Comparison of ENCODE assay signal across 15 cellular contexts in the genomic region with DNA sequence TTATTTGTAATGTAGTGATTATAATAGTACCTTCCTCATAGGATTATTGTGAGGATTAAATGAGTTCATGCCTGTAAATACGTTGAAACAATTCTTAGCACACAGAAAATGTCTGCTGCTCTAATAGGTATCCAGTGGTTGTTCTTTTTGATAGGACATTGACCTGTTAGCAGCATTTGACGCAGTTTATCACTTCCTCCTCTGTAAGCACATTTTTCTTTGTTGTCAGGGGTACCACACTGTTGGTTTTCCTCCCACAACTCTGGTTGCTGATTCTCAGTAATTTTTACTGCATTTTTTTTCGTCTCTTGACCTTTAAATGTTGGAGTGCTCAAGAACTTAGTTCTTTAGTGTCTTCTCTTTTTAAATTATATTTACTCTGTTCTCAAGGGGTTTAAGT. TPM values are rescaled to one million over a fixed set of nuclear protein-coding genes. Genes with fewer than 3 reads are reported as not detected.
DNase-seq lines count a peak whose midpoint lies in the region; ATAC-seq and TF ChIP-seq lines count a peak whose summit lies in the region.
"Had no signal": no experiment of that assay in that cellular context is flagged by ENCODE, and none has a peak within 500 bp of the region (broad histone marks: within the 10 kb centered on the region; RNA-seq: fewer than 3 reads in every experiment).

No MANE protein-coding gene starts in this region.

- H3K9me3 ChIP-seq in mucosa of descending colon = no peaks in the 10 kb centered on the region

- no peaks in the 10 kb centered on the region for H3F3A ChIP-seq in GM23338 (replicated peaks; ENCODE audit: low read depth)

- intact Hi-C loops in activated B cell treated with CpG ODN at 0.5 μM for 24 hours (cut with micrococcal nuclease) (no loop called here), mucosa of descending colon (cut with DNase I, micrococcal nuclease) (no loop called here)

- H3K27ac Mint-ChIP-seq in GM23338 (peak overlapping the region; percentile 43), activated B cell treated with CpG ODN at 0.5 μM for 24 hours (peak overlapping the region; percentile 8)

- peak overlapping the region; percentile 35; the same call in 1 of the 2 replicates for H3K4me2 ChIP-seq in GM23338

- peaks cover 76% of the 10 kb centered on the region for H3K4me1 ChIP-seq in GM23338 (ENCODE audit: insufficient read depth)
- H3K4me1 ChIP-seq in mucosa of descending colon (ENCODE audit: low read depth) = peaks cover 4% of the 10 kb centered on the region

- H3K9me3 Mint-ChIP-seq in GM23338 (peaks cover 8% of the 10 kb centered on the region), activated B cell treated with CpG ODN at 0.5 μM for 24 hours (no peaks in the 10 kb centered on the region)

- H3K36me3 Mint-ChIP-seq in GM23338 (ENCODE audit: low read depth) (peaks cover 34% of the 10 kb centered on the region), activated B cell treated with CpG ODN at 0.5 μM for 24 hours (ENCODE audit: low read depth) (peaks cover 32% of the 10 kb centered on the region)

- H3K4me3 ChIP-seq in GM23338 (no peak overlapping the region), mucosa of descending colon (no peak overlapping the region)

- H3K9me2 ChIP-seq in GM23338 (ENCODE audit: insufficient read depth) = no peaks in the 10 kb centered on the region

- POLR2A ChIA-PET in activated B cell treated with CpG ODN at 0.5 μM for 24 hours (lab: Charles Lee) = no interaction called here

- H3K27me3 Mint-ChIP-seq in GM23338 (ENCODE audit: insufficient read depth, low read depth, poor library complexity) (peaks cover 4% of the 10 kb centered on the region), activated B cell treated with CpG ODN at 0.5 μM for 24 hours (no peaks in the 10 kb centered on the region)

- no peaks in the 10 kb centered on the region for H3K27me3 ChIP-seq in GM23338 (ENCODE audit: insufficient read depth)

- TF ChIP-seq CTCF in GM23338 (conservative IDR thresholded peaks at IDR 0.05; ENCODE audit: low read depth in 2 of 2) (no peak), activated B cell treated with CpG ODN at 0.5 μM for 24 hours (IDR thresholded peaks at IDR 0.05) (no peak), mucosa of descending colon (IDR thresholded peaks at IDR 0.05) (no peak), omental fat pad (IDR thresholded peaks at IDR 0.05) (no peak)

- CTCF ChIA-PET in activated B cell treated with CpG ODN at 0.5 μM for 24 hours (lab: Charles Lee) = no interaction called here

- peaks cover 47% of the 10 kb centered on the region for H4K20me1 ChIP-seq in GM23338 (replicated peaks; ENCODE audit: insufficient read depth)

- peak; percentile 67 for DNase-seq in CD1c-positive myeloid dendritic cell (ENCODE audit: extremely low spot score)
- no peak for DNase-seq in GM23338 (ENCODE audit: low spot score)
- DNase-seq in activated B cell treated with CpG ODN at 0.5 μM for 24 hours = no peak
- no peak for DNase-seq in mucosa of descending colon
- DNase-seq in DMS 273 (lab: John Stamatoyannopoulos, UW; ENCODE audit: unreplicated experiment) = no peak
- DNase-seq in omental fat pad (ENCODE audit: low spot score) = no peak
- DNase-seq in iPS-NIHi7 (ENCODE audit: extremely low spot score) = no peak
- DNase-seq in T1000 (lab: John Stamatoyannopoulos, UW) = no peak
- DNase-seq: activated effector memory CD4-positive, alpha-beta T cell treated with Interleukin-2 at 50 U/mL for 16 hours; cerebellar nuclear complex; midbrain; MM.1S; NCI-H446; retina had no signal

- H3K27ac ChIP-seq in GM23338 (ENCODE audit: low read depth) = peak overlapping the region; percentile 76; the same call in 1 of the 2 replicates

- H2AFZ ChIP-seq in GM23338 = no peak overlapping the region

- H3K4me3 Mint-ChIP-seq in GM23338 = no peak overlapping the region
- no peak overlapping the region for H3K4me3 Mint-ChIP-seq in activated B cell treated with CpG ODN at 0.5 μM for 24 hours

- H3K79me2 ChIP-seq in GM23338 (replicated peaks; ENCODE audit: insufficient read depth) = peaks cover 99% of the 10 kb centered on the region

- H3K36me3 ChIP-seq in GM23338 (ENCODE audit: insufficient read depth) (no peaks in the 10 kb centered on the region; the same call in 1 of the 2 replicates), mucosa of descending colon (ENCODE audit: low read depth) (no peaks in the 10 kb centered on the region)

- ATAC-seq in GM23338 (no peak), activated B cell treated with CpG ODN at 0.5 μM for 24 hours (ENCODE audit: low read depth) (peak; percentile 49), mucosa of descending colon (peak; percentile 54), omental fat pad (ENCODE audit: low FRiP score) (no peak)
- ATAC-seq: esophagus mucosa had no signal

- peaks cover 58% of the 10 kb centered on the region for H3K4me1 Mint-ChIP-seq in GM23338
- H3K4me1 Mint-ChIP-seq in activated B cell treated with CpG ODN at 0.5 μM for 24 hours = peaks cover 84% of the 10 kb centered on the region

TF ChIP-seq in GM23338, 12 proteins besides CTCF, POLR2A, EP300 and RAD21 (continues in another document):
- TF ChIP-seq EZH2phosphoT487 (IDR thresholded peaks at IDR 0.05; ENCODE audit: unreplicated experiment) = no peak
- TF ChIP-seq, protein P1, sequence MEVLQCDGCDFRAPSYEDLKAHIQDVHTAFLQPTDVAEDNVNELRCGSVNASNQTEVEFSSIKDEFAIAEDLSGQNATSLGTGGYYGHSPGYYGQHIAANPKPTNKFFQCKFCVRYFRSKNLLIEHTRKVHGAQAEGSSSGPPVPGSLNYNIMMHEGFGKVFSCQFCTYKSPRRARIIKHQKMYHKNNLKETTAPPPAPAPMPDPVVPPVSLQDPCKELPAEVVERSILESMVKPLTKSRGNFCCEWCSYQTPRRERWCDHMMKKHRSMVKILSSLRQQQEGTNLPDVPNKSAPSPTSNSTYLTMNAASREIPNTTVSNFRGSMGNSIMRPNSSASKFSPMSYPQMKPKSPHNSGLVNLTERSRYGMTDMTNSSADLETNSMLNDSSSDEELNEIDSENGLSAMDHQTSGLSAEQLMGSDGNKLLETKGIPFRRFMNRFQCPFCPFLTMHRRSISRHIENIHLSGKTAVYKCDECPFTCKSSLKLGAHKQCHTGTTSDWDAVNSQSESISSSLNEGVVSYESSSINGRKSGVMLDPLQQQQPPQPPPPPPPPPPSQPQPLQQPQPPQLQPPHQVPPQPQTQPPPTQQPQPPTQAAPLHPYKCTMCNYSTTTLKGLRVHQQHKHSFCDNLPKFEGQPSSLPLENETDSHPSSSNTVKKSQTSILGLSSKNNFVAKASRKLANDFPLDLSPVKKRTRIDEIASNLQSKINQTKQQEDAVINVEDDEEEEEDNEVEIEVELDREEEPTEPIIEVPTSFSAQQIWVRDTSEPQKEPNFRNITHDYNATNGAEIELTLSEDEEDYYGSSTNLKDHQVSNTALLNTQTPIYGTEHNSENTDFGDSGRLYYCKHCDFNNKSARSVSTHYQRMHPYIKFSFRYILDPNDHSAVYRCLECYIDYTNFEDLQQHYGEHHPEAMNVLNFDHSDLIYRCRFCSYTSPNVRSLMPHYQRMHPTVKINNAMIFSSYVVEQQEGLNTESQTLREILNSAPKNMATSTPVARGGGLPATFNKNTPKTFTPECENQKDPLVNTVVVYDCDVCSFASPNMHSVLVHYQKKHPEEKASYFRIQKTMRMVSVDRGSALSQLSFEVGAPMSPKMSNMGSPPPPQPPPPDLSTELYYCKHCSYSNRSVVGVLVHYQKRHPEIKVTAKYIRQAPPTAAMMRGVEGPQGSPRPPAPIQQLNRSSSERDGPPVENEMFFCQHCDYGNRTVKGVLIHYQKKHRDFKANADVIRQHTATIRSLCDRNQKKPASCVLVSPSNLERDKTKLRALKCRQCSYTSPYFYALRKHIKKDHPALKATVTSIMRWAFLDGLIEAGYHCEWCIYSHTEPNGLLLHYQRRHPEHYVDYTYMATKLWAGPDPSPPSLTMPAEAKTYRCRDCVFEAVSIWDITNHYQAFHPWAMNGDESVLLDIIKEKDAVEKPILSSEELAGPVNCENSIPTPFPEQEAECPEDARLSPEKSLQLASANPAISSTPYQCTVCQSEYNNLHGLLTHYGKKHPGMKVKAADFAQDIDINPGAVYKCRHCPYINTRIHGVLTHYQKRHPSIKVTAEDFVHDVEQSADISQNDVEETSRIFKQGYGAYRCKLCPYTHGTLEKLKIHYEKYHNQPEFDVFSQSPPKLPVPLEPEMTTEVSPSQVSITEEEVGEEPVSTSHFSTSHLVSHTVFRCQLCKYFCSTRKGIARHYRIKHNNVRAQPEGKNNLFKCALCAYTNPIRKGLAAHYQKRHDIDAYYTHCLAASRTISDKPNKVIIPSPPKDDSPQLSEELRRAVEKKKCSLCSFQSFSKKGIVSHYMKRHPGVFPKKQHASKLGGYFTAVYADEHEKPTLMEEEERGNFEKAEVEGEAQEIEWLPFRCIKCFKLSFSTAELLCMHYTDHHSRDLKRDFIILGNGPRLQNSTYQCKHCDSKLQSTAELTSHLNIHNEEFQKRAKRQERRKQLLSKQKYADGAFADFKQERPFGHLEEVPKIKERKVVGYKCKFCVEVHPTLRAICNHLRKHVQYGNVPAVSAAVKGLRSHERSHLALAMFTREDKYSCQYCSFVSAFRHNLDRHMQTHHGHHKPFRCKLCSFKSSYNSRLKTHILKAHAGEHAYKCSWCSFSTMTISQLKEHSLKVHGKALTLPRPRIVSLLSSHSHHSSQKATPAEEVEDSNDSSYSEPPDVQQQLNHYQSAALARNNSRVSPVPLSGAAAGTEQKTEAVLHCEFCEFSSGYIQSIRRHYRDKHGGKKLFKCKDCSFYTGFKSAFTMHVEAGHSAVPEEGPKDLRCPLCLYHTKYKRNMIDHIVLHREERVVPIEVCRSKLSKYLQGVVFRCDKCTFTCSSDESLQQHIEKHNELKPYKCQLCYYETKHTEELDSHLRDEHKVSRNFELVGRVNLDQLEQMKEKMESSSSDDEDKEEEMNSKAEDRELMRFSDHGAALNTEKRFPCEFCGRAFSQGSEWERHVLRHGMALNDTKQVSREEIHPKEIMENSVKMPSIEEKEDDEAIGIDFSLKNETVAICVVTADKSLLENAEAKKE (CRISPR knock-in tag; IDR thresholded peaks at IDR 0.05) = no peak
- no peak for TF ChIP-seq NANOG (IDR thresholded peaks at IDR 0.05; ENCODE audit: borderline replicate concordance)
- TF ChIP-seq CREB1 (CRISPR knock-in tag; IDR thresholded peaks at IDR 0.05; ENCODE audit: low read depth) = no peak
- TF ChIP-seq POLR2AphosphoS5 (IDR thresholded peaks at IDR 0.05; ENCODE audit: low read depth) = no peak

RNA-seq across cellular contexts. Expression of a gene that starts 15.4 kb away (rescaled TPM):
- total RNA-seq in GM23338 (2014; rRNA removed; shearing (Covaris generic)) = 134 and 137 TPM in 2 replicates
- polyA plus RNA-seq in GM23338 (2016; fragmentation: Nextera tagmentation; extraction: Ambion mirVana) = 93.1 and 112 TPM in 2 replicates
- 51.6 and 55.2 TPM in 2 replicates for total RNA-seq in activated B cell treated with CpG ODN at 0.5 μM for 24 hours
- total RNA-seq in mucosa of descending colon = 10 to 100 TPM; 59.8 to 75.4 (median 65.2) TPM
- total RNA-seq in omental fat pad = 10 to 100 TPM; 49.1 to 63.5 (median 55.1) TPM

Comparison
In these comparisons a context has a peak if more than half of its experiments do, and no peak if none do; other contexts are left out.
1. ATAC-seq: peak in activated B cell treated with CpG ODN at 0.5 μM for 24 hours (single experiment) and mucosa of descending colon (single experiment); none in GM23338 (single experiment) and omental fat pad (single experiment).